In genomic region chr10:79038841-79039201, GRCh38 we compare ENCODE assay signal across 14 cellular contexts. TPM values are rescaled to one million over a fixed set of nuclear protein-coding genes. Genes with fewer than 3 reads are reported as not detected.
DNase-seq lines count a peak whose midpoint lies in the region; ATAC-seq and TF ChIP-seq lines count a peak whose summit lies in the region.
"Had no signal": no experiment of that assay in that cellular context is flagged by ENCODE, and none has a peak within 500 bp of the region (broad histone marks: within the 10 kb centered on the region; RNA-seq: fewer than 3 reads in every experiment).

No MANE protein-coding gene starts in this region.

- no peaks in the 10 kb centered on the region for H3K36me3 Mint-ChIP-seq in progenitor cell of endocrine pancreas (ENCODE audit: insufficient read depth)
- H3K36me3 Mint-ChIP-seq: activated CD4-positive, alpha-beta memory T cell treated with anti-CD3 and anti-CD28 coated beads for 36 hours; activated naive CD4-positive, alpha-beta T cell treated with anti-CD3 and anti-CD28 coated beads, Interleukin-2, amount 50 U/mL, for 72 hours; naive B cell; stimulated activated naive B cell treated with anti-CD40 and anti-IgM and Interleukin-4, amounts not matched to agents 10 μg/mL and 1 μg/mL and 100 μg/mL, for 72 hours had no signal

- no peak overlapping the region for H3K4me2 ChIP-seq in hepatocyte

- no peak overlapping the region for H3K4me3 ChIP-seq in hepatocyte

- peak overlapping the region; percentile 53 for H3K27ac Mint-ChIP-seq in progenitor cell of endocrine pancreas
- H3K27ac Mint-ChIP-seq: activated CD4-positive, alpha-beta memory T cell treated with anti-CD3 and anti-CD28 coated beads for 36 hours; activated naive CD4-positive, alpha-beta T cell treated with anti-CD3 and anti-CD28 coated beads, Interleukin-2, amount 50 U/mL, for 72 hours; naive B cell; stimulated activated naive B cell treated with anti-CD40 and anti-IgM and Interleukin-4, amounts not matched to agents 10 μg/mL and 1 μg/mL and 100 μg/mL, for 72 hours had no signal

- no peaks in the 10 kb centered on the region for H3K9me3 ChIP-seq in hepatocyte (ENCODE audit: low read depth)

- H3K9me3 Mint-ChIP-seq in progenitor cell of endocrine pancreas (ENCODE audit: low read depth): peaks cover 3% of the 10 kb centered on the region
- H3K9me3 Mint-ChIP-seq: naive B cell; stimulated activated naive B cell treated with anti-CD40 and anti-IgM and Interleukin-4, amounts not matched to agents 10 μg/mL and 1 μg/mL and 100 μg/mL, for 72 hours had no signal

- no peaks in the 10 kb centered on the region for H3K9me2 ChIP-seq in hepatocyte (replicated peaks; ENCODE audit: insufficient read depth)

- H3K36me3 ChIP-seq in hepatocyte (replicated peaks; ENCODE audit: insufficient read depth, low read depth): no peaks in the 10 kb centered on the region

- TF ChIP-seq CTCF in hepatocyte (IDR thresholded peaks at IDR 0.05; ENCODE audit: poor library complexity) (no peak), progenitor cell of endocrine pancreas (IDR thresholded peaks at IDR 0.05; ENCODE audit: unreplicated experiment) (no peak), GM20000 (IDR thresholded peaks at IDR 0.05; ENCODE audit: extremely low read depth, missing control alignments) (no peak)

- ATAC-seq in GM19395 (IDR thresholded peaks at IDR 0.05; ENCODE audit: unreplicated experiment): no peak
- ATAC-seq: activated naive CD4-positive, alpha-beta T cell treated with anti-CD3 and anti-CD28 coated beads, Interleukin-2, amount 50 U/mL, for 72 hours; stimulated activated naive B cell treated with anti-CD40 and anti-IgM and Interleukin-4, amounts not matched to agents 10 μg/mL and 1 μg/mL and 100 μg/mL, for 72 hours had no signal

- H3K27me3 Mint-ChIP-seq in progenitor cell of endocrine pancreas: peaks cover 15% of the 10 kb centered on the region
- H3K27me3 Mint-ChIP-seq: activated CD4-positive, alpha-beta memory T cell treated with anti-CD3 and anti-CD28 coated beads for 36 hours had no signal

- no peaks in the 10 kb centered on the region for H3K27me3 ChIP-seq in hepatocyte

- H3K27ac ChIP-seq in hepatocyte: peak overlapping the region; percentile 40

- DNase-seq in GM04504 (ENCODE audit: low read depth) (peak; percentile 32), NCI-H345 (lab: John Stamatoyannopoulos, UW) (peak; percentile 14), hepatocyte (ENCODE audit: low spot score) (no peak), progenitor cell of endocrine pancreas (ENCODE audit: low spot score, unreplicated experiment) (no peak), GM20000 (ENCODE audit: low spot score) (no peak), NCI-H2029 (lab: John Stamatoyannopoulos, UW) (no peak), kidney tubule cell (ENCODE audit: low spot score) (no peak)
- DNase-seq: activated CD4-positive, alpha-beta memory T cell treated with anti-CD3 and anti-CD28 coated beads for 36 hours; cortex of kidney; naive B cell; NCI-H226; stimulated activated naive B cell treated with anti-CD40 and anti-IgM and Interleukin-4, amounts not matched to agents 10 μg/mL and 1 μg/mL and 100 μg/mL, for 72 hours had no signal

- H3K4me1 ChIP-seq in hepatocyte (ENCODE audit: insufficient read depth): peaks cover 10% of the 10 kb centered on the region

- no peaks in the 10 kb centered on the region for H3K79me2 ChIP-seq in hepatocyte

- no peak overlapping the region for H3K4me3 Mint-ChIP-seq in progenitor cell of endocrine pancreas (ENCODE audit: low read depth)
- H3K4me3 Mint-ChIP-seq: activated CD4-positive, alpha-beta memory T cell treated with anti-CD3 and anti-CD28 coated beads for 36 hours; naive B cell; stimulated activated naive B cell treated with anti-CD40 and anti-IgM and Interleukin-4, amounts not matched to agents 10 μg/mL and 1 μg/mL and 100 μg/mL, for 72 hours had no signal

- 13% methylated on average over 5 of the region's 5 CpGs for WGBS in hepatocyte (ENCODE audit: low lambda C conversion rate, missing lambda C conversion rate)

- peaks cover 16% of the 10 kb centered on the region for H3K4me1 Mint-ChIP-seq in progenitor cell of endocrine pancreas (ENCODE audit: low read depth)
- H3K4me1 Mint-ChIP-seq: stimulated activated naive B cell treated with anti-CD40 and anti-IgM and Interleukin-4, amounts not matched to agents 10 μg/mL and 1 μg/mL and 100 μg/mL, for 72 hours had no signal

- peak overlapping the region; percentile 32 for H2AFZ ChIP-seq in hepatocyte

- H4K20me1 ChIP-seq in hepatocyte (ENCODE audit: insufficient read depth, poor library complexity, severe bottlenecking): no peaks in the 10 kb centered on the region

RNA-seq across cellular contexts. Expression of gene ZMIZ1, which starts 29.9 kb away (rescaled TPM):
- total RNA-seq in hepatocyte: 16.5 and 30.9 TPM in 2 replicates
- 32.4 and 34.4 TPM in 2 replicates for polyA plus RNA-seq in hepatocyte
- 81.6 and 85.2 TPM in 2 replicates for total RNA-seq in progenitor cell of endocrine pancreas

Comparison
In these comparisons a context has a peak if more than half of its experiments do, and no peak if none do; other contexts are left out.
1. DNase-seq: peak in GM04504 (single experiment) and NCI-H345 (single experiment); none in hepatocyte (single experiment), progenitor cell of endocrine pancreas (single experiment), GM20000 (single experiment), NCI-H2029 (single experiment) and kidney tubule cell (single experiment).